Comparison of ENCODE assay signal across 4 cellular contexts in genomic region chr11:63435831-63436230, GRCh38. TPM values are rescaled to one million over a fixed set of nuclear protein-coding genes. Genes with fewer than 3 reads are reported as not detected.
"Had no signal": no experiment of that assay in that cellular context is flagged by ENCODE, and none has a peak within 500 bp of the region (broad histone marks: within the 10 kb centered on the region; RNA-seq: fewer than 3 reads in every experiment).

No MANE protein-coding gene starts in this region.

RNA-seq across cellular contexts. Expression of gene PLAAT5, which starts 55.1 kb away (rescaled TPM):
- total RNA-seq: activated CD4-positive, alpha-beta memory T cell treated with anti-CD3 and anti-CD28 coated beads, Interleukin-2, amount 10 ng/mL, durations not matched to agents 7 days and 5 days; activated CD4-positive, alpha-beta T cell treated with anti-CD3 and anti-CD28 coated beads, Interleukin-2, amount 10 ng/mL, durations not matched to agents 7 days and 5 days; bronchial epithelial cell had no signal
- polyA plus RNA-seq: cardiac muscle cell had no signal
